8 cellular contexts compared by ENCODE assay signal in the genomic region with DNA sequence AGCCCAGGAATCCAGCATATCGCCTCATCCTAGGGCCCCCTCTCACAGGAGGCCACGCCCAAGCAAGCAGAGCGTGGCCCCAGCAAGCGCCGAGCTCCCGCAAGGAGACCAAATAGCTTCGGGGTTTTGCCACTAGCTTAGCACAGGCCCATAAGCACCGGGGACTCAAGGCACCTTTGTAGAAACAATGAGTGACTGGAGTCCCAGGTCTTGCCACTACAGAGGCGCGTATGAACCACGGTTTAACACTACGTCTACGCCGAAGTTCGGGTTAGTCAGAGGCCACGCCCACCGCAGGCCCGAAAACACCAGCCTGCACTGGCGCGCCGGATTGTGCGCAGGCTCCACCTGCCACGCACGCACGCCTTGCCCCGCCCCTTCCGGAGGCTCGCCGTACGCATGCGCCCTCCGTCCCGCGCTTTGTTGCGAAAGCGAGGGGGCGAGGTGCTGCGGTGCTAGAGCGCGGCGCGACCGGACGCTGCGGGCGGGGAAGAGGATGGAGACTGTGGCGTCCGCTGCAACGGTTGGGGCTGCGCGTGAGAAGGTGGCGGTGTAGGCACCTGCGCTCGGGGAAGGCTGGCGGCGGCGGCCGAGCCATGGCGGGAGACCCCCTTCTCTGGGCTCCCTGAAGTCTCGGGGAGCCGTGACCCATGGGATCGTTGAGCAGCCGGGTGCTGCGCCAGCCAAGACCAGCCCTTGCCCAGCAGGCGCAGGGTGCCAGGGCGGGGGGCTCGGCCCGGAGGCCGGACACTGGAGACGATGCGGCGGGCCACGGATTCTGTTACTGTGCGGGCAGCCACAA. TPM values are rescaled to one million over a fixed set of nuclear protein-coding genes. Genes with fewer than 3 reads are reported as not detected.
DNase-seq lines count a peak whose midpoint lies in the region; ATAC-seq, FAIRE-seq and TF ChIP-seq lines count a peak whose summit lies in the region.

A gene with protein sequence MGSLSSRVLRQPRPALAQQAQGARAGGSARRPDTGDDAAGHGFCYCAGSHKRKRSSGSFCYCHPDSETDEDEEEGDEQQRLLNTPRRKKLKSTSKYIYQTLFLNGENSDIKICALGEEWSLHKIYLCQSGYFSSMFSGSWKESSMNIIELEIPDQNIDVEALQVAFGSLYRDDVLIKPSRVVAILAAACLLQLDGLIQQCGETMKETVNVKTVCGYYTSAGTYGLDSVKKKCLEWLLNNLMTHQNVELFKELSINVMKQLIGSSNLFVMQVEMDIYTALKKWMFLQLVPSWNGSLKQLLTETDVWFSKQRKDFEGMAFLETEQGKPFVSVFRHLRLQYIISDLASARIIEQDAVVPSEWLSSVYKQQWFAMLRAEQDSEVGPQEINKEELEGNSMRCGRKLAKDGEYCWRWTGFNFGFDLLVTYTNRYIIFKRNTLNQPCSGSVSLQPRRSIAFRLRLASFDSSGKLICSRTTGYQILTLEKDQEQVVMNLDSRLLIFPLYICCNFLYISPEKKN (plus strand): TSS at position 418 of the 802 bp plus-strand sequence. CDS start 233 bp downstream, at position 651.

- BruUV-seq in mammary epithelial cell (replicated peaks; lab: Mats Ljungman, UMichigan) = no TSS peak

- intact Hi-C loops in mammary epithelial cell (cut with micrococcal nuclease) = loop anchor here (10.0 kb wide), 3 partner anchors 65 to 315 kb away; partner anchors contain the start of gene SNRNP27

- H3K36me3 ChIP-seq in WERI-Rb-1 (peaks cover 17% of the 10 kb centered on the region), mammary epithelial cell (ENCODE audit: insufficient read depth, low read length) (no peaks in the 10 kb centered on the region), small intestine (ENCODE audit: control insufficient read depth in 2 of 2, insufficient read depth in 2 of 2, low read length in 2 of 2) (no peaks in the 10 kb centered on the region)

- H2AFZ ChIP-seq in mammary epithelial cell (ENCODE audit: low read depth, low read length) = peak within 1 kb of the TSS; percentile 96

- H3K27me3 ChIP-seq in WERI-Rb-1 (ENCODE audit: insufficient read depth, low read depth, severe bottlenecking) (no peaks in the 10 kb centered on the region), mammary epithelial cell (ENCODE audit: insufficient read depth, low read length) (no peaks in the 10 kb centered on the region), small intestine (ENCODE audit: control insufficient read depth in 2 of 2, insufficient read depth in 2 of 2, low read length in 2 of 2) (no peaks in the 10 kb centered on the region)

- ATAC-seq in GM18909 (IDR thresholded peaks at IDR 0.05; ENCODE audit: poor library complexity, unreplicated experiment) = peak; percentile 92
- peak; percentile 90 for ATAC-seq in HG03159 (IDR thresholded peaks at IDR 0.05; ENCODE audit: unreplicated experiment)

- no peak for FAIRE-seq in small intestine (lab: Jason Lieb, UNC)

- H3K27ac ChIP-seq in WERI-Rb-1 (peak within 1 kb of the TSS; percentile 78), mammary epithelial cell (ENCODE audit: insufficient read depth, low read depth, low read length) (peak within 1 kb of the TSS; percentile 84), small intestine (ENCODE audit: low read depth in 1 of 2, low read length in 1 of 2) (peak within 1 kb of the TSS; percentile 90 to 92)

- dilution Hi-C loops in mammary epithelial cell (cut with HindIII; ENCODE audit: low sequenced_read_pairs) = loop anchor here (5.0 kb wide), 1 partner anchor 52 kb away; no protein-coding TSS in a partner anchor

- CTCF ChIA-PET in mammary epithelial cell (lab: Charles Lee; ENCODE audit: low non-redundant PET) = interaction anchor here (0.6 kb wide), 1 partner anchor 105 kb away, joined by 4 read pairs; no protein-coding TSS in a partner anchor

- H3K79me2 ChIP-seq in mammary epithelial cell (ENCODE audit: insufficient read depth, low read length) = peaks cover 44% of the 10 kb centered on the region

- peak within 1 kb of the TSS; percentile 82 for H3K9ac ChIP-seq in mammary epithelial cell (ENCODE audit: insufficient read depth, low read length)

- peak within 1 kb of the TSS; percentile 72 for H3K4me3 ChIP-seq in WERI-Rb-1 (ENCODE audit: low read depth, low read length)
- peak within 1 kb of the TSS; percentile 76 to 96 (median 87) for H3K4me3 ChIP-seq in mammary epithelial cell (replicated peaks in 1 of 3; ENCODE audit: insufficient read depth in 1 of 3, low read depth in 2 of 3, low read length in 3 of 3)
- peak within 1 kb of the TSS; percentile 71 to 93 for H3K4me3 ChIP-seq in small intestine (ENCODE audit: low read depth in 1 of 2, low read length in 2 of 2)

- H4K20me1 ChIP-seq in mammary epithelial cell (ENCODE audit: insufficient read depth, low read length) = no peaks in the 10 kb centered on the region

- H3K4me1 ChIP-seq in mammary epithelial cell (ENCODE audit: insufficient read depth, low read length) (peaks cover 14% of the 10 kb centered on the region), small intestine (ENCODE audit: control insufficient read depth in 2 of 2, insufficient read depth in 1 of 2, low read depth in 1 of 2, low read length in 1 of 2) (peaks cover 3 to 5% of the 10 kb centered on the region in 2 donors)

- in situ Hi-C loops in mammary epithelial cell (cut with MboI; ENCODE audit: low sequenced_read_pairs in 2 of 2) = no loop called here

- peak; percentile 97 for DNase-seq in AG08395 (ENCODE audit: low spot score)
- DNase-seq in NCI-H2227 (lab: John Stamatoyannopoulos, UW; ENCODE audit: unreplicated experiment) = peak; percentile 99
- DNase-seq in WERI-Rb-1 = peak; percentile 99
- DNase-seq in mammary epithelial cell = peak; percentile 95
- peak; percentile 95 for DNase-seq in iPS-NIHi11 (ENCODE audit: low spot score)
- DNase-seq in small intestine = peak; percentile 97

- TF ChIP-seq CTCF in WERI-Rb-1 (IDR thresholded peaks at IDR 0.05; ENCODE audit: low read depth, low read length) (no peak), mammary epithelial cell (conservative IDR thresholded peaks at IDR 0.05 in 1 of 2, IDR thresholded peaks at IDR 0.05 in 1 of 2; ENCODE audit: extremely low read depth in 1 of 2, insufficient read depth in 1 of 2, low read depth in 1 of 2, low read length in 2 of 2) (no peak)

- no peaks in the 10 kb centered on the region for H3K9me3 ChIP-seq in WERI-Rb-1 (ENCODE audit: severe bottlenecking)
- no peaks in the 10 kb centered on the region for H3K9me3 ChIP-seq in mammary epithelial cell (replicated peaks; ENCODE audit: insufficient read depth, low read length)
- no peaks in the 10 kb centered on the region for H3K9me3 ChIP-seq in small intestine (ENCODE audit: control insufficient read depth, low read depth)

- under 1% methylated on average over 32 of the region's 74 CpGs for WGBS in mammary epithelial cell (ENCODE audit: low coverage, missing lambda C conversion rate)
- WGBS in small intestine, 3 donors = 0 to 1% (median 0%) methylated on average over 73 to 74 of the region's 74 CpGs

- H3K4me2 ChIP-seq in mammary epithelial cell (ENCODE audit: insufficient read depth, low read depth, low read length) = peak within 1 kb of the TSS; percentile 90

RNA-seq across cellular contexts. Expression of the gene that starts here (rescaled TPM):
- total RNA-seq in mammary epithelial cell = 10 to 100 TPM; 10.7 to 11.5 TPM
- polyA plus RNA-seq in mammary epithelial cell = 5.5 TPM
- polyA minus RNA-seq in mammary epithelial cell = 12.0 TPM
- 10 to 100 TPM; 13.6 to 18.1 (median 17.3) TPM for polyA plus RNA-seq in small intestine

Comparison
In these comparisons a context has a peak if more than half of its experiments do, and no peak if none do; other contexts are left out.
1. Peak in every context shown above with its lines: DNase-seq, ATAC-seq, H3K4me3 ChIP-seq and H3K27ac ChIP-seq.